Comparison of ENCODE assay signal across 8 cellular contexts in genomic region chr11:68004551-68005335, GRCh38. TPM values are rescaled to one million over a fixed set of nuclear protein-coding genes. Genes with fewer than 3 reads are reported as not detected.
DNase-seq lines count a peak whose midpoint lies in the region; ATAC-seq and TF ChIP-seq lines count a peak whose summit lies in the region.

No MANE protein-coding gene starts in this region.

- peaks cover 17% of the 10 kb centered on the region for H3K4me1 ChIP-seq in Caco-2
- peaks cover 40 to 47% of the 10 kb centered on the region in 2 experiments for H3K4me1 ChIP-seq in neutrophil (ENCODE audit: control insufficient read depth in 1 of 2, insufficient read depth in 1 of 2, low read depth in 1 of 2, low read length in 1 of 2)

- DNase-seq in Caco-2: peak in 1 of 2 experiments; percentile 32
- peak; percentile 82 for DNase-seq in NCI-H146 (lab: John Stamatoyannopoulos, UW)
- DNase-seq in dorsolateral prefrontal cortex: peak in 2 of 10 donors; percentile 57 to 59
- no peak for DNase-seq in SKM-1 treated with dmso at 0.1 percent for 144 hours (lab: John Stamatoyannopoulos, UW; ENCODE audit: unreplicated experiment)

- H3K27me3 ChIP-seq in Caco-2 (replicated peaks; ENCODE audit: control insufficient read depth, insufficient read depth, low read length): no peaks in the 10 kb centered on the region
- peaks cover 0 to 6% (median 0%) of the 10 kb centered on the region in 45 donors for H3K27me3 ChIP-seq in dorsolateral prefrontal cortex
- no peaks in the 10 kb centered on the region for H3K27me3 ChIP-seq in neutrophil

- intact Hi-C loops in Caco-2 (cut with micrococcal nuclease; ENCODE audit: unreplicated experiment): no loop called here
- intact Hi-C loops in dorsolateral prefrontal cortex (cut with DNase I): no loop called here

- H3K9me3 Mint-ChIP-seq in Caco-2 (ENCODE audit: unreplicated experiment): no peaks in the 10 kb centered on the region

- peaks cover 1% of the 10 kb centered on the region for H3K36me3 Mint-ChIP-seq in Caco-2 (ENCODE audit: insufficient read depth, unreplicated experiment)

- 0 out of 2 replicates have a peak, but pooled peaks cover 1% of the 10 kb centered on the region for H3K36me3 ChIP-seq in Caco-2 (ENCODE audit: control insufficient read depth, insufficient read depth, low read length)
- H3K36me3 ChIP-seq in neutrophil: peaks cover 2% of the 10 kb centered on the region

- CTCF ChIA-PET in Caco-2 (lab: Charles Lee): interaction anchor here (1.0 kb wide), 1 partner anchor 49 kb away, joined by 4 read pairs; no protein-coding TSS in a partner anchor

- peak overlapping the region; percentile 66 for H3K4me3 ChIP-seq in Caco-2 (ENCODE audit: low read depth, low read length)
- H3K4me3 ChIP-seq in dorsolateral prefrontal cortex: peak overlapping the region in 54 of 59 donors; percentile 8 to 81 (median 65)
- peak overlapping the region in 1 of 2 experiments; percentile 88 for H3K4me3 ChIP-seq in neutrophil (ENCODE audit: low read depth in 1 of 2, low read length in 1 of 2)

- BruUV-seq in Caco-2 (replicated peaks; lab: Mats Ljungman, UMichigan): no TSS peak

- ATAC-seq in GM21390 (IDR thresholded peaks at IDR 0.05; ENCODE audit: unreplicated experiment): no peak
- no peak for ATAC-seq in HG03469 (IDR thresholded peaks at IDR 0.05; ENCODE audit: unreplicated experiment)
- ATAC-seq in GM18520 (IDR thresholded peaks at IDR 0.05; ENCODE audit: unreplicated experiment): no peak

- H3K27ac Mint-ChIP-seq in Caco-2 (ENCODE audit: unreplicated experiment): peak overlapping the region; percentile 85

- H3K4me1 Mint-ChIP-seq in Caco-2 (ENCODE audit: low read depth, unreplicated experiment): peaks cover 19% of the 10 kb centered on the region

- POLR2A ChIA-PET in Caco-2 (lab: Charles Lee): no interaction called here

- no peak for TF ChIP-seq CTCF in Caco-2 (IDR thresholded peaks at IDR 0.05; ENCODE audit: insufficient read depth in 1 of 2, low read depth in 1 of 2, low read length in 1 of 2, severe bottlenecking in 1 of 2, unreplicated experiment in 1 of 2)
- TF ChIP-seq CTCF in dorsolateral prefrontal cortex (IDR thresholded peaks at IDR 0.05 in 54 of 56, conservative IDR thresholded peaks at IDR 0.05 in 2 of 56; ENCODE audit: low read depth in 1 of 56, partially characterized antibody in 56 of 56): no peak
- no peak for TF ChIP-seq CTCF in neutrophil (IDR thresholded peaks at IDR 0.05)

- H3K27me3 Mint-ChIP-seq in Caco-2 (ENCODE audit: insufficient read depth, unreplicated experiment): no peaks in the 10 kb centered on the region

- H3K27ac ChIP-seq in dorsolateral prefrontal cortex: peak overlapping the region in 2 of 59 donors; percentile 25 to 80
- H3K27ac ChIP-seq in neutrophil: peak overlapping the region; percentile 96

- H3K9me3 ChIP-seq in Caco-2: no peaks in the 10 kb centered on the region
- no peaks in the 10 kb centered on the region for H3K9me3 ChIP-seq in neutrophil

- H3K4me3 Mint-ChIP-seq in Caco-2 (ENCODE audit: unreplicated experiment): peak overlapping the region; percentile 65

RNA-seq across cellular contexts. Expression of gene UNC93B1, which starts 0.8 kb away (rescaled TPM):
- total RNA-seq in Caco-2 (2022) (26.5 and 29.3 TPM in 2 replicates), dorsolateral prefrontal cortex (10 to 100 TPM in 80 of 120 experiments, 1 to 10 TPM in 40; 5.7 to 20.9 (median 11.2) TPM)

RNA-seq across cellular contexts. Expression of gene ALDH3B1, which starts 5.4 kb away (rescaled TPM):
- total RNA-seq in Caco-2 (2022) (8.2 and 9.1 TPM in 2 replicates), dorsolateral prefrontal cortex (1 to 10 TPM; 1.2 to 7.7 (median 3.1) TPM)

RNA-seq across cellular contexts. Expression of gene NDUFS8, which starts 25.7 kb away (rescaled TPM):
- total RNA-seq in Caco-2 (2022) (309 and 334 TPM in 2 replicates), dorsolateral prefrontal cortex (100 to 1,000 TPM in 119 of 120 experiments, 10 to 100 TPM in 1; 98.7 to 186 (median 138) TPM)

RNA-seq across cellular contexts. Expression of gene TCIRG1, which starts 34.1 kb away (rescaled TPM):
- 2.7 and 2.8 TPM in 2 replicates for total RNA-seq in Caco-2 (2022)
- total RNA-seq in dorsolateral prefrontal cortex: 10 to 100 TPM in 110 of 120 experiments, 1 to 10 TPM in 10; 6.5 to 49.6 (median 16.9) TPM
